ENCODE assay signal across 16 cellular contexts in genomic region chr1:197130677-197131304, GRCh38. TPM values are rescaled to one million over a fixed set of nuclear protein-coding genes. Genes with fewer than 3 reads are reported as not detected.
DNase-seq lines count a peak whose midpoint lies in the region; ATAC-seq and TF ChIP-seq lines count a peak whose summit lies in the region.
"Had no signal": no experiment of that assay in that cellular context is flagged by ENCODE, and none has a peak within 500 bp of the region (broad histone marks: within the 10 kb centered on the region; RNA-seq: fewer than 3 reads in every experiment).

No MANE protein-coding gene starts in this region.

- 76 to 88% methylated on average over 2 of the region's 2 CpGs for WGBS in body of pancreas, 2 donors

- H3K4me3 ChIP-seq in HUES48 (ENCODE audit: low read depth, low read length): no peak overlapping the region
- H3K4me3 ChIP-seq in body of pancreas: no peak overlapping the region
- H3K4me3 ChIP-seq in kidney epithelial cell (ENCODE audit: low read depth, low read length): no peak overlapping the region
- no peak overlapping the region for H3K4me3 ChIP-seq in colonic mucosa
- no peak overlapping the region for H3K4me3 ChIP-seq in effector memory CD4-positive, alpha-beta T cell (ENCODE audit: insufficient read depth, low read depth, low read length, poor library complexity, severe bottlenecking)
- H3K4me3 ChIP-seq: heart left ventricle, lower lobe of right lung, thyroid gland had no signal

- DNase-seq in A172 (ENCODE audit: low spot score) (peak; percentile 76), body of pancreas (no peak), kidney epithelial cell (ENCODE audit: low read depth) (peak; percentile 43), NCI-H345 treated with DMSO at 0.1 percent for 48 hours (lab: John Stamatoyannopoulos, UW; ENCODE audit: unreplicated experiment) (no peak), colonic mucosa (no peak)
- no peak for DNase-seq in effector memory CD4-positive, alpha-beta T cell
- DNase-seq: activated naive CD8-positive, alpha-beta T cell treated with anti-CD3 and anti-CD28 coated beads for 36 hours; heart left ventricle; lower lobe of right lung; NCI-H2107; NK-92 treated with Interleukin-12 subunit alpha and Interleukin-12 subunit beta, amount 100 ng/mL, for 24 hours; nucleus accumbens; stimulated activated CD4-positive, alpha-beta T cell treated with anti-CD3 and anti-CD28 coated beads, Interleukin-15, amount 100 ng/mL, for 24 hours; thyroid gland had no signal

- TF ChIP-seq CTCF in body of pancreas (IDR thresholded peaks at IDR 0.05) (peak in 1 of 7 experiments; percentile 15), kidney epithelial cell (IDR thresholded peaks at IDR 0.05; ENCODE audit: insufficient read depth, low read length, poor library complexity, severe bottlenecking) (no peak), colonic mucosa (IDR thresholded peaks at IDR 0.05) (no peak)

- H3K9me3 ChIP-seq in HUES48 (ENCODE audit: control insufficient read depth, insufficient read depth, low read length) (no peaks in the 10 kb centered on the region), body of pancreas (no peaks in the 10 kb centered on the region), colonic mucosa (no peaks in the 10 kb centered on the region)
- no peaks in the 10 kb centered on the region for H3K9me3 ChIP-seq in effector memory CD4-positive, alpha-beta T cell (ENCODE audit: control insufficient read depth, low read length)
- H3K9me3 ChIP-seq: heart left ventricle, lower lobe of right lung, thyroid gland had no signal

- H3K27ac ChIP-seq in HUES48 (ENCODE audit: low read depth, low read length) (peak overlapping the region; percentile 50), body of pancreas (no peak overlapping the region), colonic mucosa (no peak overlapping the region)
- H3K27ac ChIP-seq in effector memory CD4-positive, alpha-beta T cell (ENCODE audit: insufficient read depth, low read length, poor library complexity, severe bottlenecking): no peak overlapping the region
- H3K27ac ChIP-seq: heart left ventricle, lower lobe of right lung, thyroid gland had no signal

- H3K27me3 ChIP-seq in HUES48 (ENCODE audit: control insufficient read depth, insufficient read depth, low read length) (no peaks in the 10 kb centered on the region), body of pancreas (no peaks in the 10 kb centered on the region), kidney epithelial cell (ENCODE audit: control insufficient read depth, insufficient read depth, low read length) (no peaks in the 10 kb centered on the region), colonic mucosa (no peaks in the 10 kb centered on the region)
- no peaks in the 10 kb centered on the region for H3K27me3 ChIP-seq in effector memory CD4-positive, alpha-beta T cell (replicated peaks; ENCODE audit: control insufficient read depth, insufficient read depth, low read length, poor library complexity, severe bottlenecking)
- H3K27me3 ChIP-seq: heart left ventricle, thyroid gland had no signal

- intact Hi-C loops in body of pancreas (cut with DNase I): no loop called here
- intact Hi-C loops in colonic mucosa (cut with DNase I): no loop called here

- H3K36me3 ChIP-seq in HUES48 (ENCODE audit: control insufficient read depth, insufficient read depth, low read length) (peaks cover 90% of the 10 kb centered on the region), body of pancreas (replicated peaks in 1 of 2; ENCODE audit: insufficient read depth in 1 of 2, low read depth in 2 of 2) (no peaks in the 10 kb centered on the region), kidney epithelial cell (ENCODE audit: control insufficient read depth, insufficient read depth, low read length) (peaks cover 1% of the 10 kb centered on the region), colonic mucosa (no peaks in the 10 kb centered on the region)
- no peaks in the 10 kb centered on the region for H3K36me3 ChIP-seq in effector memory CD4-positive, alpha-beta T cell (ENCODE audit: control insufficient read depth, insufficient read depth, low read length)
- H3K36me3 ChIP-seq: heart left ventricle, lower lobe of right lung, thyroid gland had no signal

- peaks cover 23% of the 10 kb centered on the region for H3K4me1 ChIP-seq in HUES48 (ENCODE audit: control insufficient read depth, insufficient read depth, low read length)
- H3K4me1 ChIP-seq in body of pancreas: no peaks in the 10 kb centered on the region
- H3K4me1 ChIP-seq in colonic mucosa: no peaks in the 10 kb centered on the region
- no peaks in the 10 kb centered on the region for H3K4me1 ChIP-seq in effector memory CD4-positive, alpha-beta T cell (ENCODE audit: control insufficient read depth, insufficient read depth, low read length, poor library complexity, severe bottlenecking)
- H3K4me1 ChIP-seq: heart left ventricle, lower lobe of right lung, thyroid gland had no signal

- H3K9ac ChIP-seq in HUES48 (ENCODE audit: low read depth, low read length) (no peak overlapping the region; the same call in 1 of the 2 replicates), colonic mucosa (ENCODE audit: low read depth in 2 of 2, low read length in 2 of 2) (no peak overlapping the region)

- ATAC-seq in body of pancreas: peak; percentile 42
- no peak for ATAC-seq in GM19351 (IDR thresholded peaks at IDR 0.05; ENCODE audit: unreplicated experiment)
- ATAC-seq: heart left ventricle had no signal

- no peak for TF ChIP-seq POLR2A in body of pancreas (IDR thresholded peaks at IDR 0.05)

RNA-seq across cellular contexts. Expression of gene ASPM, which starts 15.7 kb away (rescaled TPM):
- 77.6 and 80.0 TPM in 2 replicates for total RNA-seq in A172 (2014; rRNA removed; shearing (Covaris generic))
- total RNA-seq in body of pancreas (under 1 TPM; under 0.01 to 0.66 TPM), kidney epithelial cell (3.7 and 4.5 TPM in 2 replicates), colonic mucosa (10 to 100 TPM in 1 of 2 donors, 1 to 10 TPM in 1; 9.1 to 20.1 TPM)

Comparison
In these comparisons a context has a peak if more than half of its experiments do, and no peak if none do; other contexts are left out.
1. DNase-seq: peak in A172 (single experiment) and kidney epithelial cell (single experiment); none in body of pancreas (0 of 4), NCI-H345 treated with DMSO at 0.1 percent for 48 hours (single experiment), colonic mucosa (single experiment) and effector memory CD4-positive, alpha-beta T cell (0 of 3).